In the genomic region with DNA sequence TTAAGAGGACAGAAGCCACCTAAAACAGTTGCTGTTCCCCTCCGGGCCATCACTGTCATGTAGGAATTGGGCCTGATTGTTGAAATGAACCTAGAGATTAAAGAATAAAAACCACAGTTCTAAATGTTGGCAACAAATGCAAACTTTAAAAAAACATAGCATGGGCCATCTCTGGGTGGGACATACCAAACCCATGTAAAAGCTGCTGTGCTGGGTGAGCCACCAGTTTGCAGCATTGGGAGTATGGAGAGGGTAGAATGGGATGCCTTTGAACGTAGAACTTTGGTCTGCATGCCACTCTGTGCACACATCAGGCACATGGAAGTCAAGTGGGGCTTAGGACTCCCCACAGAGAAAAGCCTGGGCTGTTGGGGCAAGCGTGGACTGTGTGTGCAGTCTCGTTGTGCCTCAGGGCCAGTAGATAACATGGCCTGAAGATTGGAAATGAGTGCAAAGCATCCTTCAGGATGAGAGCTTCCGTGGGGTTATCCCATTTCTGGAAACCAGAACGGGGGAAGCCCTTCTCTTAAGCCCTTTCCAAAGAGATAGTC, we compare ENCODE assay signal across 2 cellular contexts.
TF ChIP-seq lines count a peak whose summit lies in the region.

No MANE protein-coding gene starts in this region.

TF ChIP-seq in IMR-90, 13 proteins besides CTCF, POLR2A, EP300 and RAD21:
- TF ChIP-seq FOS (IDR thresholded peaks at IDR 0.05; ENCODE audit: low read depth, low read length) (no peak), RFX5 (IDR thresholded peaks at IDR 0.05; ENCODE audit: low read depth, low read length) (no peak), NFE2L2 (IDR thresholded peaks at IDR 0.05; ENCODE audit: low read depth, low read length) (no peak), MAFK (IDR thresholded peaks at IDR 0.05; ENCODE audit: low read depth, low read length) (no peak), MAZ (IDR thresholded peaks at IDR 0.05; ENCODE audit: borderline replicate concordance, low read depth, low read length) (no peak), RCOR1 (IDR thresholded peaks at IDR 0.05; ENCODE audit: insufficient replicate concordance, low read length) (no peak), MXI1 (IDR thresholded peaks at IDR 0.05; ENCODE audit: borderline replicate concordance, low read depth, low read length) (no peak), CHD1 (IDR thresholded peaks at IDR 0.05; ENCODE audit: low read depth, low read length) (no peak), CEBPB (IDR thresholded peaks at IDR 0.05; ENCODE audit: low read depth, low read length) (no peak), ELK1 (IDR thresholded peaks at IDR 0.05; ENCODE audit: borderline replicate concordance, low read depth, low read length) (no peak), SMC3 (IDR thresholded peaks at IDR 0.05; ENCODE audit: low read depth, low read length) (no peak), BHLHE40 (IDR thresholded peaks at IDR 0.05; ENCODE audit: low read depth, low read length) (no peak)
- TF ChIP-seq, protein P1, sequence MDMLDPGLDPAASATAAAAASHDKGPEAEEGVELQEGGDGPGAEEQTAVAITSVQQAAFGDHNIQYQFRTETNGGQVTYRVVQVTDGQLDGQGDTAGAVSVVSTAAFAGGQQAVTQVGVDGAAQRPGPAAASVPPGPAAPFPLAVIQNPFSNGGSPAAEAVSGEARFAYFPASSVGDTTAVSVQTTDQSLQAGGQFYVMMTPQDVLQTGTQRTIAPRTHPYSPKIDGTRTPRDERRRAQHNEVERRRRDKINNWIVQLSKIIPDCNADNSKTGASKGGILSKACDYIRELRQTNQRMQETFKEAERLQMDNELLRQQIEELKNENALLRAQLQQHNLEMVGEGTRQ (IDR thresholded peaks at IDR 0.05; ENCODE audit: low read depth, low read length), result no peak

TF ChIP-seq in endothelial cell of umbilical vein, 7 proteins besides CTCF, POLR2A, EP300 and RAD21:
- TF ChIP-seq FOS (IDR thresholded peaks at IDR 0.05; ENCODE audit: borderline replicate concordance, insufficient read depth, low read length) (no peak), EZH2 (IDR thresholded peaks at IDR 0.05; ENCODE audit: borderline replicate concordance, low read depth, low read length, severe bottlenecking) (no peak)
TF ChIP-seq in endothelial cell of umbilical vein: peak in this region for 0.
